17 cellular contexts compared by ENCODE assay signal in the genomic region with DNA sequence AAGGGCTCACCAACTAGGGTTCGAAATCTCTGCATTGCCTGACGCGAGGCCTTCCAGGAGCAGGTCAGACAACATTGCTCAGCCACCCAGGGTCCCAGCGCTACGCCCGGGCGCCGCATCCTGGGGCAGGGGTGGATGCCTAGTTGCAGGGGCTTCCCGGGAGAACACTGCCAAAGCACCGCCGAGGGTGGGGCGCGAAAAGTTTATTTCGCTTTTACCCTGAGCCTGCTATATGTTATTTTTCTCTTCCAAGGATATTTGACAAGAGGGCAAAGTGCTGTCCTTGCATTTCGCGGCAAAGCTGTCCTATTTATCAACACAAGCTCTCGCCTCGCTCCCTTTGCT. TPM values are rescaled to one million over a fixed set of nuclear protein-coding genes. Genes with fewer than 3 reads are reported as not detected.
DNase-seq lines count a peak whose midpoint lies in the region; ATAC-seq, FAIRE-seq and TF ChIP-seq lines count a peak whose summit lies in the region.
"Had no signal": no experiment of that assay in that cellular context is flagged by ENCODE, and none has a peak within 500 bp of the region (broad histone marks: within the 10 kb centered on the region; RNA-seq: fewer than 3 reads in every experiment).

No MANE protein-coding gene starts in this region.

- H3K27ac ChIP-seq in cardiac muscle cell, result no peak overlapping the region
- no peak overlapping the region for H3K27ac ChIP-seq in right cardiac atrium (ENCODE audit: low read length)
- H3K27ac ChIP-seq in astrocyte (ENCODE audit: low read depth, low read length), result no peak overlapping the region
- H3K27ac ChIP-seq in upper lobe of left lung, result no peak overlapping the region
- H3K27ac ChIP-seq: Peyer's patch had no signal

- CTCF ChIA-PET in T-cell (lab: Charles Lee), result no interaction called here

- no peak for FAIRE-seq in astrocyte (lab: Jason Lieb, UNC)
- FAIRE-seq: colon had no signal

- H3K4me3 Mint-ChIP-seq in astrocyte (ENCODE audit: unreplicated experiment), result no peak overlapping the region
- peak overlapping the region; percentile 63 for H3K4me3 Mint-ChIP-seq in mesothelial cell of epicardium
- H3K4me3 Mint-ChIP-seq in T-cell, result no peak overlapping the region
- H3K4me3 Mint-ChIP-seq: natural killer cell treated with Interleukin-12 subunit alpha and Interleukin-12 subunit beta and Interleukin-15 and Interleukin-18, amount 100 ng/mL, for 72 hours had no signal

- TF ChIP-seq CTCF in cardiac muscle cell (IDR thresholded peaks at IDR 0.05; ENCODE audit: low read depth, low read length) (no peak), astrocyte (IDR thresholded peaks at IDR 0.05; ENCODE audit: insufficient read depth, low read depth, low read length) (no peak), mesothelial cell of epicardium (IDR thresholded peaks at IDR 0.05; ENCODE audit: unreplicated experiment) (no peak), upper lobe of left lung (IDR thresholded peaks at IDR 0.05) (no peak)

- no peak for ATAC-seq in right cardiac atrium
- ATAC-seq in upper lobe of left lung (ENCODE audit: low FRiP score in 2 of 2), result no peak
- no peak for ATAC-seq in T-cell (replicated peaks in 1 of 4)
- ATAC-seq: natural killer cell treated with Interleukin-12 subunit alpha and Interleukin-12 subunit beta and Interleukin-15 and Interleukin-18, amount 100 ng/mL, for 72 hours had no signal

- WGBS in right cardiac atrium, result under 1% methylated on average over 18 of the region's 18 CpGs
- WGBS in upper lobe of left lung, 2 donors, result 0 to 2% methylated on average over 11 to 18 of the region's 18 CpGs

- DNase-seq in cardiac muscle cell (ENCODE audit: low read depth in 1 of 2, low spot score in 1 of 2), result no peak
- no peak for DNase-seq in right cardiac atrium
- DNase-seq in astrocyte (ENCODE audit: low read depth), result no peak
- DNase-seq in mesothelial cell of epicardium (ENCODE audit: low spot score in 2 of 2, unreplicated experiment in 2 of 2), result no peak
- DNase-seq in upper lobe of left lung, result peak in 1 of 2 donors; percentile 71
- no peak for DNase-seq in NCI-H1436 (lab: John Stamatoyannopoulos, UW)
- no peak for DNase-seq in SW480 (ENCODE audit: low spot score)
- no peak for DNase-seq in T-cell
- DNase-seq: AML-193; NCI-H446; stimulated activated CD4-positive, alpha-beta T cell treated with anti-CD3 and anti-CD28 coated beads, Interleukin-12 subunit alpha, Interleukin-12 subunit beta, amount 100 ng/mL, for 4 hours had no signal

- H3K4me3 ChIP-seq in cardiac muscle cell (peak overlapping the region; percentile 15), right cardiac atrium (ENCODE audit: low read length) (no peak overlapping the region), astrocyte (ENCODE audit: insufficient read depth, low read depth, low read length) (no peak overlapping the region), upper lobe of left lung (peak overlapping the region in 3 of 4 donors; percentile 12 to 35 (median 24))

- no peaks in the 10 kb centered on the region for H3K79me2 ChIP-seq in astrocyte (ENCODE audit: insufficient read depth, low read length)

- no peak for TF ChIP-seq POLR2A in upper lobe of left lung (IDR thresholded peaks at IDR 0.05)

- no peak overlapping the region for H3K27ac Mint-ChIP-seq in astrocyte (ENCODE audit: unreplicated experiment)
- no peak overlapping the region for H3K27ac Mint-ChIP-seq in mesothelial cell of epicardium
- H3K27ac Mint-ChIP-seq in T-cell, result no peak overlapping the region
- H3K27ac Mint-ChIP-seq: activated naive CD8-positive, alpha-beta T cell; natural killer cell treated with Interleukin-12 subunit alpha and Interleukin-12 subunit beta and Interleukin-15 and Interleukin-18, amount 100 ng/mL, for 72 hours had no signal

- H3K9me3 ChIP-seq in cardiac muscle cell (ENCODE audit: low read depth) (no peaks in the 10 kb centered on the region), right cardiac atrium (ENCODE audit: control insufficient read depth, low read length) (no peaks in the 10 kb centered on the region), astrocyte (ENCODE audit: insufficient read depth, low read depth, low read length) (no peaks in the 10 kb centered on the region), upper lobe of left lung (no peaks in the 10 kb centered on the region)

- H3K36me3 Mint-ChIP-seq in astrocyte (ENCODE audit: low read depth, unreplicated experiment), result peaks cover 3% of the 10 kb centered on the region
- no peaks in the 10 kb centered on the region for H3K36me3 Mint-ChIP-seq in mesothelial cell of epicardium
- H3K36me3 Mint-ChIP-seq in T-cell, result no peaks in the 10 kb centered on the region
- H3K36me3 Mint-ChIP-seq: activated naive CD8-positive, alpha-beta T cell had no signal

- intact Hi-C loops in right cardiac atrium (cut with DNase I), result no loop called here

- H3K36me3 ChIP-seq in cardiac muscle cell, result no peaks in the 10 kb centered on the region
- H3K36me3 ChIP-seq in astrocyte (ENCODE audit: insufficient read depth, low read length), result no peaks in the 10 kb centered on the region
- no peaks in the 10 kb centered on the region for H3K36me3 ChIP-seq in upper lobe of left lung
- H3K36me3 ChIP-seq: Peyer's patch had no signal

- POLR2A ChIA-PET in T-cell (lab: Charles Lee), result no interaction called here

- peak overlapping the region; percentile 41 for H3K4me2 ChIP-seq in astrocyte (ENCODE audit: low read length)

- H3K9ac ChIP-seq in astrocyte (ENCODE audit: low read length), result no peak overlapping the region

- H4K20me1 ChIP-seq in astrocyte (ENCODE audit: insufficient read depth, low read length), result no peaks in the 10 kb centered on the region

- H3K9me3 Mint-ChIP-seq in astrocyte (ENCODE audit: unreplicated experiment) (peaks cover 15% of the 10 kb centered on the region), mesothelial cell of epicardium (no peaks in the 10 kb centered on the region), T-cell (no peaks in the 10 kb centered on the region)

- peaks cover 98% of the 10 kb centered on the region for H3K27me3 ChIP-seq in cardiac muscle cell
- peaks cover 5% of the 10 kb centered on the region for H3K27me3 ChIP-seq in right cardiac atrium (ENCODE audit: control insufficient read depth, insufficient read depth)
- H3K27me3 ChIP-seq in astrocyte (ENCODE audit: insufficient read depth, low read length), result peaks cover 81% of the 10 kb centered on the region
- H3K27me3 ChIP-seq in upper lobe of left lung, result peaks cover 0 to 71% (median 32%) of the 10 kb centered on the region in 4 donors

- H3K4me1 ChIP-seq in cardiac muscle cell (ENCODE audit: low read depth) (peaks cover 5% of the 10 kb centered on the region), right cardiac atrium (ENCODE audit: control insufficient read depth, insufficient read depth, low read length) (peaks cover 2% of the 10 kb centered on the region), astrocyte (ENCODE audit: insufficient read depth, low read length) (no peaks in the 10 kb centered on the region), upper lobe of left lung (peaks cover 21 to 61% (median 25%) of the 10 kb centered on the region in 4 donors)

- H3K4me1 Mint-ChIP-seq in astrocyte (ENCODE audit: low read depth, unreplicated experiment), result peaks cover 1% of the 10 kb centered on the region
- H3K4me1 Mint-ChIP-seq in mesothelial cell of epicardium, result peaks cover 31% of the 10 kb centered on the region
- H3K4me1 Mint-ChIP-seq in T-cell, result peaks cover 0 to 4% (median 0%) of the 10 kb centered on the region in 3 donors

- H3K27me3 Mint-ChIP-seq in astrocyte (ENCODE audit: low read depth, unreplicated experiment), result peaks cover 92% of the 10 kb centered on the region
- peaks cover 99% of the 10 kb centered on the region for H3K27me3 Mint-ChIP-seq in mesothelial cell of epicardium (ENCODE audit: low read depth)
- peaks cover 59 to 85% of the 10 kb centered on the region in 2 donors for H3K27me3 Mint-ChIP-seq in T-cell

- no peak for TF ChIP-seq EP300 in upper lobe of left lung (IDR thresholded peaks at IDR 0.05)

- H2AFZ ChIP-seq in astrocyte (ENCODE audit: low read depth, low read length), result no peak overlapping the region

RNA-seq across cellular contexts. Expression of gene SOX14, which starts 0.5 kb away (rescaled TPM):
- total RNA-seq in cardiac muscle cell, result not detected in 2 replicates
- polyA plus RNA-seq in cardiac muscle cell, result not detected in 2 replicates
- total RNA-seq in right cardiac atrium, result not detected
- polyA plus RNA-seq in right cardiac atrium, result not detected
- total RNA-seq in astrocyte, result 0.09 TPM in 1 of 2 replicates, not detected in the other
- 0.18 to 0.44 TPM (median 0.18 TPM) in 3 replicates for total RNA-seq in mesothelial cell of epicardium
- under 1 TPM in 1 of 6 donors, not detected in 5; 0.14 TPM for total RNA-seq in upper lobe of left lung
- total RNA-seq in T-cell, result not detected
- total RNA-seq: fibroblast of villous mesenchyme; G401; natural killer cell treated with Interleukin-12 subunit alpha and Interleukin-12 subunit beta and Interleukin-15 and Interleukin-18, amount 100 ng/mL, for 72 hours; Peyer's patch had no signal

Comparison
In these comparisons a context has a peak if more than half of its experiments do, and no peak if none do; other contexts are left out.
1. H3K4me3 ChIP-seq: peak in cardiac muscle cell (single experiment) and upper lobe of left lung (3 of 4); none in right cardiac atrium (single experiment) and astrocyte (single experiment).